Comparison of ENCODE assay signal across 23 cellular contexts in genomic region chr11:122150484-122151124, GRCh38. TPM values are rescaled to one million over a fixed set of nuclear protein-coding genes. Genes with fewer than 3 reads are reported as not detected.
DNase-seq lines count a peak whose midpoint lies in the region; ATAC-seq and TF ChIP-seq lines count a peak whose summit lies in the region.
"Had no signal": no experiment of that assay in that cellular context is flagged by ENCODE, and none has a peak within 500 bp of the region (broad histone marks: within the 10 kb centered on the region; RNA-seq: fewer than 3 reads in every experiment).

No MANE protein-coding gene starts in this region.

- DNase-seq in NCI-H1105 treated with DMSO at 0.1 percent for 48 hours (lab: John Stamatoyannopoulos, UW) (peak; percentile 20), NCI-H1105 (lab: John Stamatoyannopoulos, UW) (no peak), Panc1 (ENCODE audit: low read depth, low spot score) (no peak), left colon (no peak), thoracic aorta (ENCODE audit: low spot score) (no peak), dorsolateral prefrontal cortex (no peak), spleen (no peak)
- DNase-seq: activated CD8-positive, alpha-beta T cell treated with anti-CD3 and anti-CD28 coated beads for 36 hours; activated naive CD4-positive, alpha-beta T cell treated with anti-CD3 and anti-CD28 coated beads for 36 hours; activated T-cell treated with anti-CD3 and anti-CD28 coated beads, Interleukin-2, amount 50 U/mL, for 1 hour; effector memory CD4-positive, alpha-beta T cell; NCI-H1694 treated with DMSO at 0.1 percent for 48 hours; NCI-H748 treated with DMSO at 0.1 percent for 48 hours; right cardiac atrium; SHP77; stimulated activated CD8-positive, alpha-beta memory T cell treated with anti-CD3 and anti-CD28 coated beads, Interleukin-4, amount 100 ng/mL, for 48 hours; T-cell; upper lobe of right lung had no signal

- TF ChIP-seq CTCF in Panc1 (IDR thresholded peaks at IDR 0.05) (no peak), thoracic aorta (IDR thresholded peaks at IDR 0.05) (no peak), dorsolateral prefrontal cortex (IDR thresholded peaks at IDR 0.05 in 54 of 56, conservative IDR thresholded peaks at IDR 0.05 in 2 of 56; ENCODE audit: low read depth in 1 of 56, partially characterized antibody in 56 of 56) (no peak), spleen (IDR thresholded peaks at IDR 0.05 in 8 of 11, conservative IDR thresholded peaks at IDR 0.05 in 3 of 11) (no peak)

- H3K4me1 ChIP-seq in Panc1 (ENCODE audit: control insufficient read depth, insufficient read depth, low read length) (peaks cover 76% of the 10 kb centered on the region), thoracic aorta (ENCODE audit: control insufficient read depth in 1 of 2, low read depth in 2 of 2) (peaks cover 28 to 86% of the 10 kb centered on the region in 2 donors), spleen (no peaks in the 10 kb centered on the region)
- H3K4me1 ChIP-seq: BLaER1, upper lobe of right lung had no signal

- WGBS in spleen, 5 donors = 56 to 90% (median 77%) methylated on average over 5 of the region's 5 CpGs

- intact Hi-C loops in Panc1 (cut with micrococcal nuclease; ENCODE audit: unreplicated experiment) = no loop called here
- intact Hi-C loops in left colon (cut with DNase I, micrococcal nuclease) = no loop called here
- intact Hi-C loops in dorsolateral prefrontal cortex (cut with DNase I) = no loop called here
- intact Hi-C loops in spleen (cut with DNase I; ENCODE audit: low total_unique reads) = no loop called here

- H3K9me3 ChIP-seq in Panc1 (ENCODE audit: control insufficient read depth, insufficient read depth, low read depth, low read length) = no peaks in the 10 kb centered on the region
- no peaks in the 10 kb centered on the region for H3K9me3 ChIP-seq in thoracic aorta
- no peaks in the 10 kb centered on the region for H3K9me3 ChIP-seq in spleen
- H3K9me3 ChIP-seq: BLaER1, upper lobe of right lung had no signal

- H3K27ac ChIP-seq in Panc1 (ENCODE audit: low read length) = peak overlapping the region; percentile 66
- peak overlapping the region; percentile 62 to 64 for H3K27ac ChIP-seq in thoracic aorta
- peak overlapping the region in 22 of 59 donors; percentile 1 to 97 (median 36) for H3K27ac ChIP-seq in dorsolateral prefrontal cortex
- H3K27ac ChIP-seq in spleen = no peak overlapping the region
- H3K27ac ChIP-seq: BLaER1, upper lobe of right lung had no signal

- CTCF ChIA-PET in Panc1 (lab: Charles Lee) = no interaction called here

- ATAC-seq in Panc1 = peak; percentile 72
- peak; percentile 58 for ATAC-seq in left colon
- ATAC-seq in thoracic aorta (ENCODE audit: insufficient number of reproducible peaks, low FRiP score, low read depth) = no peak
- ATAC-seq in GM19467 (IDR thresholded peaks at IDR 0.05; ENCODE audit: unreplicated experiment) = no peak
- ATAC-seq: activated CD4-positive, CD25-positive, alpha-beta regulatory T cell treated with anti-CD3 and anti-CD28 coated beads, Interleukin-2, amount 50 U/mL, for 24 hours; activated CD8-positive, alpha-beta T cell treated with anti-CD3 and anti-CD28 coated beads for 36 hours; esophagus mucosa; right cardiac atrium; T-cell; upper lobe of right lung had no signal

- in situ Hi-C loops in Panc1 (cut with HindIII; ENCODE audit: low pct_unique_long_range_greater_than_20kb, low sequenced_read_pairs) = no loop called here

- BruUV-seq in Panc1 (replicated peaks; lab: Mats Ljungman, UMichigan) = no TSS peak

- POLR2A ChIA-PET in Panc1 (lab: Charles Lee) = interaction anchor here (0.5 kb wide), 1 partner anchor 728 kb away, joined by 4 read pairs; no protein-coding TSS in a partner anchor

- H3K36me3 ChIP-seq in Panc1 (ENCODE audit: control insufficient read depth, insufficient read depth, low read length) = no peaks in the 10 kb centered on the region
- no peaks in the 10 kb centered on the region for H3K36me3 ChIP-seq in thoracic aorta
- no peaks in the 10 kb centered on the region for H3K36me3 ChIP-seq in spleen
- H3K36me3 ChIP-seq: BLaER1, upper lobe of right lung had no signal

- no peak for TF ChIP-seq POLR2A in spleen (IDR thresholded peaks at IDR 0.05)

- peak overlapping the region in 1 of 2 experiments; percentile 26; a peak in 1 of 4 replicates for H3K4me3 ChIP-seq in Panc1 (ENCODE audit: low read depth in 2 of 2, low read length in 2 of 2)
- no peak overlapping the region for H3K4me3 ChIP-seq in thoracic aorta
- H3K4me3 ChIP-seq in dorsolateral prefrontal cortex = no peak overlapping the region
- H3K4me3 ChIP-seq in spleen = no peak overlapping the region
- H3K4me3 ChIP-seq: BLaER1, upper lobe of right lung had no signal

- H3K27me3 ChIP-seq in Panc1 (ENCODE audit: control insufficient read depth, insufficient read depth, low read length) (no peaks in the 10 kb centered on the region), thoracic aorta (replicated peaks; ENCODE audit: insufficient read depth) (no peaks in the 10 kb centered on the region), dorsolateral prefrontal cortex (no peaks in the 10 kb centered on the region), spleen (replicated peaks in 1 of 7) (no peaks in the 10 kb centered on the region)
- H3K27me3 ChIP-seq: BLaER1, upper lobe of right lung had no signal

RNA-seq across cellular contexts. Expression of gene BLID, which starts 34.6 kb away (rescaled TPM):
- total RNA-seq in Panc1 (2021; ENCODE audit: unreplicated experiment) (0.41 TPM), left colon (not detected), thoracic aorta (10 to 100 TPM; 24.6 to 53.4 TPM), dorsolateral prefrontal cortex (10 to 100 TPM in 2 of 120 experiments, 1 to 10 TPM in 117, under 1 TPM in 1; 0.85 to 16.2 (median 3.6) TPM), spleen (under 1 TPM in 2 of 7 donors, not detected in 5; 0.61 to 0.64 TPM)
- not detected for polyA plus RNA-seq in Panc1 (2012; ENCODE audit: insufficient read length)
- polyA plus RNA-seq in spleen = not detected
- total RNA-seq: activated CD8-positive, alpha-beta T cell treated with anti-CD3 and anti-CD28 coated beads for 36 hours; activated naive CD4-positive, alpha-beta T cell treated with anti-CD3 and anti-CD28 coated beads for 36 hours; lung microvascular endothelial cell; T-cell; upper lobe of right lung had no signal

Comparison
In these comparisons a context has a peak if more than half of its experiments do, and no peak if none do; other contexts are left out.
1. ATAC-seq: peak in Panc1 (single experiment) and left colon (single experiment); none in thoracic aorta (single experiment) and GM19467 (single experiment).
2. H3K27ac ChIP-seq: peak in Panc1 (single experiment) and thoracic aorta (2 of 2); none in spleen (0 of 8).